16 cellular contexts compared by ENCODE assay signal in genomic region chr2:208279236-208279635, GRCh38. TPM values are rescaled to one million over a fixed set of nuclear protein-coding genes. Genes with fewer than 3 reads are reported as not detected.
DNase-seq lines count a peak whose midpoint lies in the region; ATAC-seq, FAIRE-seq and TF ChIP-seq lines count a peak whose summit lies in the region.
"Had no signal": no experiment of that assay in that cellular context is flagged by ENCODE, and none has a peak within 500 bp of the region (broad histone marks: within the 10 kb centered on the region; RNA-seq: fewer than 3 reads in every experiment).

No MANE protein-coding gene starts in this region.

- H3K36me3 ChIP-seq in HEK293 (ENCODE audit: control insufficient read depth in 2 of 2, insufficient read depth in 1 of 2, low read length in 2 of 2) (peaks cover 57 to 94% of the 10 kb centered on the region in 2 experiments), GM12878 (ENCODE audit: control insufficient read depth in 2 of 2, insufficient read depth in 2 of 2, low read length in 1 of 2) (peaks cover 6 to 24% of the 10 kb centered on the region in 2 experiments), right lobe of liver (peaks cover 0 to 53% (median 28%) of the 10 kb centered on the region in 4 donors), HepG2 (replicated peaks in 1 of 2; ENCODE audit: control insufficient read depth in 1 of 2, insufficient read depth in 2 of 2, low read length in 2 of 2) (peaks cover 26 to 94% of the 10 kb centered on the region in 2 experiments)

- TF ChIP-seq RAD21 in GM12878 (IDR thresholded peaks at IDR 0.05; ENCODE audit: insufficient read depth, low read depth, low read length): no peak
- no peak for TF ChIP-seq RAD21 in HepG2 (CRISPR knock-in tag; IDR thresholded peaks at IDR 0.05)

- TF ChIP-seq POLR2A in GM12878 (IDR thresholded peaks at IDR 0.05; ENCODE audit: low read depth, low read length): no peak
- no peak for TF ChIP-seq POLR2A in right lobe of liver (IDR thresholded peaks at IDR 0.05)
- TF ChIP-seq POLR2A in HepG2 (IDR thresholded peaks at IDR 0.05; ENCODE audit: insufficient read depth in 1 of 2, low read depth in 2 of 2, low read length in 2 of 2): no peak

- no peak overlapping the region for H3K9ac ChIP-seq in GM12878 (ENCODE audit: control insufficient read depth, insufficient read depth, low read length)
- no peak overlapping the region for H3K9ac ChIP-seq in HepG2 (ENCODE audit: insufficient read depth, low read depth, low read length)

- no peak overlapping the region for H3K4me2 ChIP-seq in GM12878 (ENCODE audit: control insufficient read depth, insufficient read depth)
- no peak overlapping the region for H3K4me2 ChIP-seq in HepG2 (ENCODE audit: low read depth, low read length)

- intact Hi-C loops in GM12878 (cut with micrococcal nuclease; ENCODE audit: unreplicated experiment): no loop called here
- intact Hi-C loops in right lobe of liver (cut with DNase I): no loop called here
- intact Hi-C loops in HepG2 (cut with micrococcal nuclease; ENCODE audit: unreplicated experiment): no loop called here

- no peaks in the 10 kb centered on the region for H3K27me3 Mint-ChIP-seq in memory B cell
- H3K27me3 Mint-ChIP-seq: B cell; CD4-positive, alpha-beta memory T cell had no signal

- H3K4me3 ChIP-seq in HEK293 (ENCODE audit: low read depth, low read length) (no peak overlapping the region), GM12878 (0 out of 2 replicates have a peak overlapping the region, but pooled peaks have one; percentile 5), right lobe of liver (no peak overlapping the region), HepG2 (replicated peaks in 1 of 3; ENCODE audit: insufficient read depth in 1 of 3, low read depth in 2 of 3, low read length in 3 of 3) (no peak overlapping the region)
- H3K4me3 ChIP-seq: K562 had no signal

- RAD21 ChIA-PET in GM12878 (lab: Charles Lee; ENCODE audit: unreplicated experiment): no interaction called here

- H3K4me1 ChIP-seq in HEK293 (ENCODE audit: control insufficient read depth, insufficient read depth, low read length) (peaks cover 2% of the 10 kb centered on the region; the same call in 1 of the 2 replicates), GM12878 (ENCODE audit: control insufficient read depth, insufficient read depth, low read length) (peaks cover 3% of the 10 kb centered on the region; the same call in 1 of the 2 replicates), right lobe of liver (no peaks in the 10 kb centered on the region), HepG2 (ENCODE audit: insufficient read depth, low read length) (no peaks in the 10 kb centered on the region)

- H3K27me3 ChIP-seq in GM12878 (replicated peaks in 1 of 2; ENCODE audit: control insufficient read depth in 2 of 2, insufficient read depth in 2 of 2, low read length in 1 of 2) (no peaks in the 10 kb centered on the region), right lobe of liver (no peaks in the 10 kb centered on the region), HepG2 (ENCODE audit: control insufficient read depth in 1 of 2, insufficient read depth in 2 of 2, low read length in 2 of 2) (no peaks in the 10 kb centered on the region)

- no peak for TF ChIP-seq EP300 in GM12878 (IDR thresholded peaks at IDR 0.05; ENCODE audit: borderline replicate concordance in 1 of 2, control insufficient read depth in 1 of 2, low read depth in 2 of 2, low read length in 2 of 2)
- TF ChIP-seq EP300 in HepG2 (IDR thresholded peaks at IDR 0.05; ENCODE audit: low read depth in 2 of 2, low read length in 2 of 2): no peak
- TF ChIP-seq EP300 in HepG2 (CRISPR knock-in tag; IDR thresholded peaks at IDR 0.05; ENCODE audit: borderline replicate concordance): no peak

- ATAC-seq in GM12878 (no peak), memory B cell (ENCODE audit: low read depth) (no peak), right lobe of liver (no peak), HepG2 (no peak), HG03095 (IDR thresholded peaks at IDR 0.05; ENCODE audit: unreplicated experiment) (no peak)
- ATAC-seq: K562 had no signal

- no peak for TF ChIP-seq CTCF in HEK293 (tag by site-specific recombination; IDR thresholded peaks at IDR 0.05)
- TF ChIP-seq CTCF in GM12878 (IDR thresholded peaks at IDR 0.05 in 2 of 3, conservative IDR thresholded peaks at IDR 0.05 in 1 of 3; ENCODE audit: control insufficient read depth in 2 of 3, extremely low read depth in 1 of 3, insufficient read depth in 1 of 3, low read depth in 3 of 3, low read length in 3 of 3): no peak
- TF ChIP-seq CTCF in right lobe of liver (IDR thresholded peaks at IDR 0.05): no peak
- no peak for TF ChIP-seq CTCF in HepG2 (CRISPR knock-in tag; IDR thresholded peaks at IDR 0.05)

- POLR2A ChIA-PET in HEK293 (lab: Yijun Ruan, JAX) (no interaction called here), GM12878 (lab: Charles Lee) (interaction anchor here (1.0 kb wide), 1 partner anchor 14 kb away, joined by 3 read pairs; no protein-coding TSS in a partner anchor), HepG2 (lab: Yijun Ruan, JAX) (no interaction called here)

- BruUV-seq in GM12878 (replicated peaks; lab: Mats Ljungman, UMichigan): no TSS peak
- no TSS peak for BruUV-seq in HepG2 (replicated peaks; lab: Mats Ljungman, UMichigan)

- no peak overlapping the region for H3K4me3 Mint-ChIP-seq in memory B cell
- H3K4me3 Mint-ChIP-seq: B cell; CD4-positive, alpha-beta memory T cell had no signal

- peaks cover 63% of the 10 kb centered on the region for H3K36me3 Mint-ChIP-seq in memory B cell

- WGBS in GM12878 (ENCODE audit: insufficient coverage, insufficient replicate concordance, low lambda C conversion rate, missing lambda C conversion rate): 97% methylated on average over 2 of the region's 2 CpGs
- WGBS in right lobe of liver (ENCODE audit: insufficient coverage, low coverage, low lambda C conversion rate, missing lambda C conversion rate): 100% methylated on average over 2 of the region's 2 CpGs
- WGBS in HepG2 (ENCODE audit: low lambda C conversion rate): 98% methylated on average over 2 of the region's 2 CpGs

- H3K4me1 Mint-ChIP-seq in memory B cell: peaks cover 23% of the 10 kb centered on the region

- peaks cover 3% of the 10 kb centered on the region for H3K9me3 Mint-ChIP-seq in memory B cell

- H4K20me1 ChIP-seq in GM12878 (ENCODE audit: control insufficient read depth, insufficient read depth) (no peaks in the 10 kb centered on the region), HepG2 (ENCODE audit: insufficient read depth, low read length) (no peaks in the 10 kb centered on the region)

- peak overlapping the region; percentile 68 for H3K27ac Mint-ChIP-seq in memory B cell

- H3K27ac ChIP-seq in HEK293 (ENCODE audit: extremely low read depth, low read depth, low read length): no peak overlapping the region
- H3K27ac ChIP-seq in GM12878 (ENCODE audit: control insufficient read depth, insufficient read depth): no peak overlapping the region
- no peak overlapping the region for H3K27ac ChIP-seq in right lobe of liver
- no peak overlapping the region for H3K27ac ChIP-seq in HepG2 (ENCODE audit: extremely low read length, insufficient read depth, low read length)

- SMC1A ChIA-PET in GM12878 (lab: Charles Lee; ENCODE audit: uncharacterized antibody, unreplicated experiment): interaction anchor here (0.8 to 2.7 kb wide), 3 partner anchors 10 to 42 kb away, joined by 4 to 8 read pairs (median 5); no protein-coding TSS in a partner anchor

- no peak overlapping the region for H2AFZ ChIP-seq in GM12878 (ENCODE audit: control insufficient read depth, low read depth, low read length)
- no peak overlapping the region for H2AFZ ChIP-seq in HepG2 (ENCODE audit: low read length)

- CTCF ChIA-PET in HEK293 (lab: Yijun Ruan, JAX): interaction anchor here (0.6 to 0.7 kb wide), 2 partner anchors 8 to 24 kb away, joined by 3 to 5 read pairs; no protein-coding TSS in a partner anchor
- CTCF ChIA-PET in GM12878 (lab: Yijun Ruan, JAX): interaction anchor here (0.6 to 1.7 kb wide), 2 partner anchors 8 to 11 kb away, joined by 3 to 6 read pairs; no protein-coding TSS in a partner anchor
- CTCF ChIA-PET in HepG2 (lab: Yijun Ruan, JAX; ENCODE audit: low intra/inter-chr PET ratio, low total read pairs): no interaction called here

- no peaks in the 10 kb centered on the region for H3K9me3 ChIP-seq in HEK293 (ENCODE audit: control insufficient read depth, insufficient read depth, low read depth, low read length)
- peaks cover 6% of the 10 kb centered on the region; the same call in 2 of the 3 replicates for H3K9me3 ChIP-seq in GM12878 (replicated peaks; ENCODE audit: control insufficient read depth, insufficient read depth, low read length)
- no peaks in the 10 kb centered on the region for H3K9me3 ChIP-seq in right lobe of liver
- no peaks in the 10 kb centered on the region for H3K9me3 ChIP-seq in HepG2 (ENCODE audit: low read length)

- in situ Hi-C loops in GM12878 (cut with MboI): no loop called here
- in situ Hi-C loops in HepG2 (cut with HindIII; ENCODE audit: extremely low pct_ligation_motif_present, low pct_unique_long_range_greater_than_20kb): no loop called here

- DNase-seq in GM12878 (ENCODE audit: low read depth, low spot score): no peak
- no peak for DNase-seq in memory B cell (ENCODE audit: low spot score in 2 of 2)
- no peak for DNase-seq in right lobe of liver
- DNase-seq in HepG2 (ENCODE audit: low spot score): no peak
- no peak for DNase-seq in stimulated activated CD4-positive, alpha-beta T cell treated with anti-CD3 and anti-CD28 coated beads, Interleukin-15, amount 100 ng/mL, for 24 hours
- DNase-seq: C1 segment of cervical spinal cord; CD4-positive, alpha-beta memory T cell; DMS79; GDM1; HCEC 1CT had no signal

- H3K79me2 ChIP-seq in GM12878 (ENCODE audit: control insufficient read depth, insufficient read depth, low read length): no peaks in the 10 kb centered on the region; the same call in 1 of the 2 replicates
- peaks cover 3% of the 10 kb centered on the region for H3K79me2 ChIP-seq in HepG2 (ENCODE audit: insufficient read depth, low read length)

- FAIRE-seq in GM12878 (lab: Jason Lieb, UNC): no peak
- FAIRE-seq in HepG2 (lab: Jason Lieb, UNC): no peak
- FAIRE-seq: A204.1, HTR-8/SVneo, K562 had no signal

RNA-seq across cellular contexts. Expression of gene PIKFYVE, which starts 13.2 kb away (rescaled TPM):
- 180 and 182 TPM in 2 replicates for total RNA-seq in GM12878 (2013; cell fraction: nucleolus; rRNA removed)
- total RNA-seq in GM12878 (2014; rRNA removed): 26.8 and 31.3 TPM in 2 replicates
- 28.4 and 29.9 TPM in 2 replicates for total RNA-seq in GM12878 (2014; rRNA removed; fragmentation: Illumina TruSeq; extraction: Trizol)
- 21.1 and 21.2 TPM in 2 replicates for total RNA-seq in GM12878 (2021)
- polyA plus RNA-seq in GM12878 (2011; ENCODE audit: low read depth): 7.8 TPM
- 41.7 and 57.9 TPM in 2 replicates for polyA plus RNA-seq in GM12878 (2011; rRNA removed)
- 18.5 and 21.3 TPM in 2 replicates for polyA plus RNA-seq in GM12878 (2011; cell fraction: cytosol; rRNA removed)
- polyA plus RNA-seq in GM12878 (2011; cell fraction: nucleus; rRNA removed): 52.2 and 58.8 TPM in 2 replicates
- 9.9 and 11.6 TPM in 2 replicates for polyA plus RNA-seq in GM12878 (2012)
- 24.5 and 31.0 TPM in 2 replicates for polyA plus RNA-seq in GM12878 (2014; fragmentation: Illumina TruSeq; extraction: Trizol)
- polyA plus RNA-seq in GM12878 (2014; fragmentation: Nextera tagmentation; extraction: Ambion mirVana): 1 to 10 TPM; 5.2 to 5.5 TPM
- 15.6 and 18.0 TPM in 2 replicates for polyA plus RNA-seq in GM12878 (2014; rRNA removed)
- polyA plus RNA-seq in GM12878 (2016; fragmentation: Nextera tagmentation; extraction: Ambion mirVana): 1 to 10 TPM; 9.6 to 9.9 TPM
- polyA minus RNA-seq in GM12878 (2011; rRNA and poly(A)+ RNA removed): 89.7 and 93.4 TPM in 2 replicates
- 21.1 and 26.6 TPM in 2 replicates for polyA minus RNA-seq in GM12878 (2011; cell fraction: cytosol; rRNA and poly(A)+ RNA removed)
- polyA minus RNA-seq in GM12878 (2011; cell fraction: nucleus; rRNA and poly(A)+ RNA removed): 90.8 and 125 TPM in 2 replicates
- total RNA-seq in right lobe of liver: 10 to 100 TPM; 10.7 to 16.0 (median 13.2) TPM
- 21.7 and 24.4 TPM in 2 replicates for total RNA-seq in HepG2 (2016; rRNA removed; fragmentation: Illumina TruSeq; extraction: Trizol)
- 5.9 and 6.9 TPM in 2 replicates for total RNA-seq in HepG2 (2016; cell fraction: cytosol; rRNA removed; fragmentation: Illumina TruSeq; extraction: Trizol; ENCODE audit: low read depth)
- 20.5 and 24.0 TPM in 2 replicates for total RNA-seq in HepG2 (2016; cell fraction: insoluble cytoplasmic fraction; rRNA removed; fragmentation: Illumina TruSeq; extraction: Trizol)
- 7.4 and 8.2 TPM in 2 replicates for total RNA-seq in HepG2 (2016; cell fraction: membrane; rRNA removed; fragmentation: Illumina TruSeq; extraction: Trizol)
- 33.7 and 38.5 TPM in 2 replicates for total RNA-seq in HepG2 (2016; cell fraction: nucleus; rRNA removed; fragmentation: Illumina TruSeq; extraction: Trizol)
- 15.8 and 20.2 TPM in 2 replicates for polyA plus RNA-seq in HepG2 (2011; rRNA removed)
- polyA plus RNA-seq in HepG2 (2011; cell fraction: cytosol; rRNA removed): 7.0 and 10.6 TPM in 2 replicates
- polyA plus RNA-seq in HepG2 (2011; cell fraction: nucleus; rRNA removed): 21.3 and 21.9 TPM in 2 replicates
- polyA plus RNA-seq in HepG2 (2012): 13.3 and 15.2 TPM in 2 replicates
- polyA plus RNA-seq in HepG2 (2016; cell fraction: cytosol; fragmentation: Illumina TruSeq; extraction: Trizol; ENCODE audit: low read depth): 0.29 and 0.55 TPM in 2 replicates
- 11.0 and 11.9 TPM in 2 replicates for polyA plus RNA-seq in HepG2 (2016; cell fraction: insoluble cytoplasmic fraction; fragmentation: Illumina TruSeq; extraction: Trizol; ENCODE audit: low read depth)
- polyA plus RNA-seq in HepG2 (2016; cell fraction: membrane; fragmentation: Illumina TruSeq; extraction: Trizol; ENCODE audit: low read depth): 1.1 and 1.2 TPM in 2 replicates
- 25.9 and 28.2 TPM in 2 replicates for polyA plus RNA-seq in HepG2 (2016; cell fraction: nucleus; fragmentation: Illumina TruSeq; extraction: Trizol; ENCODE audit: insufficient read depth, low read depth)
- 27.0 and 45.7 TPM in 2 replicates for polyA minus RNA-seq in HepG2 (2011; rRNA and poly(A)+ RNA removed; ENCODE audit: low replicate concordance)
- polyA minus RNA-seq in HepG2 (2011; cell fraction: cytosol; rRNA and poly(A)+ RNA removed): 23.4 and 27.2 TPM in 2 replicates
- 130 and 131 TPM in 2 replicates for polyA minus RNA-seq in HepG2 (2011; cell fraction: nucleus; rRNA and poly(A)+ RNA removed)

RNA-seq across cellular contexts. Expression of gene IDH1, which starts 24.4 kb away (rescaled TPM):
- 79.4 and 80.2 TPM in 2 replicates for total RNA-seq in GM12878 (2013; cell fraction: nucleolus; rRNA removed)
- total RNA-seq in GM12878 (2014; rRNA removed): 39.0 and 51.9 TPM in 2 replicates
- total RNA-seq in GM12878 (2014; rRNA removed; fragmentation: Illumina TruSeq; extraction: Trizol): 57.1 and 58.1 TPM in 2 replicates
- total RNA-seq in GM12878 (2021): 45.4 and 46.4 TPM in 2 replicates
- polyA plus RNA-seq in GM12878 (2011; ENCODE audit: low read depth): 16.3 TPM
- 114 and 164 TPM in 2 replicates for polyA plus RNA-seq in GM12878 (2011; rRNA removed)
- 45.2 and 53.2 TPM in 2 replicates for polyA plus RNA-seq in GM12878 (2011; cell fraction: cytosol; rRNA removed)
- 70.4 and 77.8 TPM in 2 replicates for polyA plus RNA-seq in GM12878 (2011; cell fraction: nucleus; rRNA removed)
- 17.2 and 27.7 TPM in 2 replicates for polyA plus RNA-seq in GM12878 (2012)
- polyA plus RNA-seq in GM12878 (2014; fragmentation: Illumina TruSeq; extraction: Trizol): 54.4 and 72.1 TPM in 2 replicates
- 10 to 100 TPM; 56.0 to 67.7 TPM for polyA plus RNA-seq in GM12878 (2014; fragmentation: Nextera tagmentation; extraction: Ambion mirVana)
- 35.8 and 46.9 TPM in 2 replicates for polyA plus RNA-seq in GM12878 (2014; rRNA removed)
- polyA plus RNA-seq in GM12878 (2016; fragmentation: Nextera tagmentation; extraction: Ambion mirVana): 10 to 100 TPM; 48.9 to 55.6 TPM
- 67.4 and 80.6 TPM in 2 replicates for polyA minus RNA-seq in GM12878 (2011; rRNA and poly(A)+ RNA removed)
- polyA minus RNA-seq in GM12878 (2011; cell fraction: cytosol; rRNA and poly(A)+ RNA removed): 23.7 and 25.6 TPM in 2 replicates
- polyA minus RNA-seq in GM12878 (2011; cell fraction: nucleus; rRNA and poly(A)+ RNA removed): 41.2 and 65.1 TPM in 2 replicates
- 100 to 1,000 TPM; 147 to 682 (median 184) TPM for total RNA-seq in right lobe of liver
- total RNA-seq in HepG2 (2016; rRNA removed; fragmentation: Illumina TruSeq; extraction: Trizol): 1,077 and 1,654 TPM in 2 replicates
- 96.9 and 104 TPM in 2 replicates for total RNA-seq in HepG2 (2016; cell fraction: cytosol; rRNA removed; fragmentation: Illumina TruSeq; extraction: Trizol; ENCODE audit: low read depth)
- total RNA-seq in HepG2 (2016; cell fraction: insoluble cytoplasmic fraction; rRNA removed; fragmentation: Illumina TruSeq; extraction: Trizol): 1,083 and 1,679 TPM in 2 replicates
- 314 and 331 TPM in 2 replicates for total RNA-seq in HepG2 (2016; cell fraction: membrane; rRNA removed; fragmentation: Illumina TruSeq; extraction: Trizol)
- total RNA-seq in HepG2 (2016; cell fraction: nucleus; rRNA removed; fragmentation: Illumina TruSeq; extraction: Trizol): 500 TPM in 2 replicates
- polyA plus RNA-seq in HepG2 (2011; rRNA removed): 258 and 312 TPM in 2 replicates
- polyA plus RNA-seq in HepG2 (2011; cell fraction: cytosol; rRNA removed): 157 and 214 TPM in 2 replicates
- 167 and 204 TPM in 2 replicates for polyA plus RNA-seq in HepG2 (2011; cell fraction: nucleus; rRNA removed)
- polyA plus RNA-seq in HepG2 (2012): 217 and 288 TPM in 2 replicates
- 73.2 and 78.3 TPM in 2 replicates for polyA plus RNA-seq in HepG2 (2016; cell fraction: cytosol; fragmentation: Illumina TruSeq; extraction: Trizol; ENCODE audit: low read depth)
- polyA plus RNA-seq in HepG2 (2016; cell fraction: insoluble cytoplasmic fraction; fragmentation: Illumina TruSeq; extraction: Trizol; ENCODE audit: low read depth): 1,387 and 1,488 TPM in 2 replicates
- polyA plus RNA-seq in HepG2 (2016; cell fraction: membrane; fragmentation: Illumina TruSeq; extraction: Trizol; ENCODE audit: low read depth): 191 and 213 TPM in 2 replicates
- polyA plus RNA-seq in HepG2 (2016; cell fraction: nucleus; fragmentation: Illumina TruSeq; extraction: Trizol; ENCODE audit: insufficient read depth, low read depth): 593 and 621 TPM in 2 replicates
- 68.1 and 135 TPM in 2 replicates for polyA minus RNA-seq in HepG2 (2011; rRNA and poly(A)+ RNA removed; ENCODE audit: low replicate concordance)
- 164 and 173 TPM in 2 replicates for polyA minus RNA-seq in HepG2 (2011; cell fraction: cytosol; rRNA and poly(A)+ RNA removed)
- 247 and 293 TPM in 2 replicates for polyA minus RNA-seq in HepG2 (2011; cell fraction: nucleus; rRNA and poly(A)+ RNA removed)

Comparison
In these comparisons a context has a peak if more than half of its experiments do, and no peak if none do; other contexts are left out.
1. Of the 63 proteins assayed by ChIP-seq in both HepG2 and HEK293: peak only in HepG2: none; only in HEK293: ZBTB44; in both: none; in neither: 62.